In the genomic region with DNA sequence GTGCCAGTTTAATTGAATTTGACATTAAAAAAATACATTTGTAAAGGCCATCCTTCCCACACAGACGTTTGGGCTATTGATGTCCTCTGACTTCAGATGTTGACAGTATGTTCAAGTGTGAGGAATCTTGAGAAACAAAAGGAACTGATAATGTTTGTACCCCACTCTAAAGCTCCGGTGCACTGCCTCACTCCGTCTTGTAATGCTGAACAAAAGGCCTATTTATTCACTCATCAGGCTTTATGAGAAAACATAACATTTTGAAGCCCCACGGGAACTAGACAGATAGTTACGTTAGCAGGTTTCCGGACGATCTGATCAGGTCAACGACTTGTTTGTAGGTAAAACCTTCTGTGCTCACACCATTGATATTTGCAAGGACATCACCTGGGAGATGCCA, we compare ENCODE assay signal across 20 cellular contexts. TPM values are rescaled to one million over a fixed set of nuclear protein-coding genes. Genes with fewer than 3 reads are reported as not detected.
DNase-seq lines count a peak whose midpoint lies in the region; ATAC-seq and TF ChIP-seq lines count a peak whose summit lies in the region.
"Had no signal": no experiment of that assay in that cellular context is flagged by ENCODE, and none has a peak within 500 bp of the region (broad histone marks: within the 10 kb centered on the region; RNA-seq: fewer than 3 reads in every experiment).

No MANE protein-coding gene starts in this region.

- H3K27ac Mint-ChIP-seq in activated CD4-positive, alpha-beta T cell treated with anti-CD3 and anti-CD28 coated beads for 36 hours, result peak overlapping the region; percentile 95
- peak overlapping the region; percentile 21 to 99 (median 83) for H3K27ac Mint-ChIP-seq in CD8-positive, alpha-beta memory T cell
- H3K27ac Mint-ChIP-seq in activated CD8-positive, alpha-beta T cell treated with anti-CD3 and anti-CD28 coated beads, Interleukin-2, amount 10 ng/mL, durations not matched to agents 7 days and 5 days, result peak overlapping the region; percentile 79
- H3K27ac Mint-ChIP-seq in naive thymus-derived CD8-positive, alpha-beta T cell, result peak overlapping the region; percentile 90 to 100 (median 93)
- no peak overlapping the region for H3K27ac Mint-ChIP-seq in CD14-positive monocyte
- H3K27ac Mint-ChIP-seq: activated B cell treated with CpG ODN at 0.5 μM for 24 hours had no signal

- intact Hi-C loops in activated CD4-positive, alpha-beta T cell treated with anti-CD3 and anti-CD28 coated beads for 36 hours (cut with DNase I, micrococcal nuclease), result loop anchor here in 1 of 2 experiments (5.0 kb wide), 1 partner anchor 37 kb away; no protein-coding TSS in a partner anchor
- intact Hi-C loops in CD14-positive monocyte (cut with micrococcal nuclease), result loop anchor here in 1 of 2 donors (5.0 to 10.0 kb wide), 2 partner anchors 37 to 105 kb away; partner anchors contain the start of gene ERMN

- no peaks in the 10 kb centered on the region for H3K27me3 Mint-ChIP-seq in activated CD4-positive, alpha-beta T cell treated with anti-CD3 and anti-CD28 coated beads for 36 hours
- H3K27me3 Mint-ChIP-seq in CD8-positive, alpha-beta memory T cell, result no peaks in the 10 kb centered on the region
- H3K27me3 Mint-ChIP-seq in activated CD8-positive, alpha-beta T cell treated with anti-CD3 and anti-CD28 coated beads, Interleukin-2, amount 10 ng/mL, durations not matched to agents 7 days and 5 days (ENCODE audit: low read depth), result no peaks in the 10 kb centered on the region
- H3K27me3 Mint-ChIP-seq in naive thymus-derived CD8-positive, alpha-beta T cell, result no peaks in the 10 kb centered on the region
- H3K27me3 Mint-ChIP-seq in CD14-positive monocyte (ENCODE audit: low read depth in 3 of 3), result no peaks in the 10 kb centered on the region
- H3K27me3 Mint-ChIP-seq: activated B cell treated with CpG ODN at 0.5 μM for 24 hours had no signal

- H3K27ac ChIP-seq in CD8-positive, alpha-beta memory T cell (ENCODE audit: low read depth, low read length), result no peak overlapping the region
- H3K27ac ChIP-seq: right lobe of liver, upper lobe of left lung had no signal

- no peaks in the 10 kb centered on the region for H3K9me3 Mint-ChIP-seq in activated CD4-positive, alpha-beta T cell treated with anti-CD3 and anti-CD28 coated beads for 36 hours (ENCODE audit: low read depth)
- peaks cover 6 to 14% (median 7%) of the 10 kb centered on the region in 5 donors for H3K9me3 Mint-ChIP-seq in CD8-positive, alpha-beta memory T cell
- no peaks in the 10 kb centered on the region for H3K9me3 Mint-ChIP-seq in activated CD8-positive, alpha-beta T cell treated with anti-CD3 and anti-CD28 coated beads, Interleukin-2, amount 10 ng/mL, durations not matched to agents 7 days and 5 days (ENCODE audit: insufficient read depth)
- peaks cover 0 to 18% (median 6%) of the 10 kb centered on the region in 9 donors for H3K9me3 Mint-ChIP-seq in naive thymus-derived CD8-positive, alpha-beta T cell
- H3K9me3 Mint-ChIP-seq in CD14-positive monocyte, result peaks cover 7 to 22% (median 14%) of the 10 kb centered on the region in 7 donors
- H3K9me3 Mint-ChIP-seq: activated B cell treated with CpG ODN at 0.5 μM for 24 hours had no signal

- peaks cover 100% of the 10 kb centered on the region for H3K36me3 Mint-ChIP-seq in activated CD4-positive, alpha-beta T cell treated with anti-CD3 and anti-CD28 coated beads for 36 hours (ENCODE audit: low read depth)
- peaks cover 69 to 99% (median 72%) of the 10 kb centered on the region in 3 donors for H3K36me3 Mint-ChIP-seq in CD8-positive, alpha-beta memory T cell
- H3K36me3 Mint-ChIP-seq in activated CD8-positive, alpha-beta T cell treated with anti-CD3 and anti-CD28 coated beads, Interleukin-2, amount 10 ng/mL, durations not matched to agents 7 days and 5 days (ENCODE audit: low read depth), result peaks cover 99% of the 10 kb centered on the region
- H3K36me3 Mint-ChIP-seq in naive thymus-derived CD8-positive, alpha-beta T cell, result peaks cover 80 to 100% (median 95%) of the 10 kb centered on the region in 3 donors
- H3K36me3 Mint-ChIP-seq in CD14-positive monocyte, result peaks cover 95 to 99% of the 10 kb centered on the region in 2 donors

- POLR2A ChIA-PET in activated CD4-positive, alpha-beta T cell treated with anti-CD3 and anti-CD28 coated beads for 36 hours (lab: Charles Lee), result interaction anchor here (0.6 to 2.8 kb wide), 5 partner anchors 9 to 47 kb away, joined by 3 to 12 read pairs (median 3); no protein-coding TSS in a partner anchor
- POLR2A ChIA-PET in CD8-positive, alpha-beta memory T cell (lab: Charles Lee), result interaction anchor here (1.0 to 2.6 kb wide), 3 partner anchors 10 to 12 kb away, joined by 5 to 15 read pairs (median 6); no protein-coding TSS in a partner anchor
- POLR2A ChIA-PET in activated CD8-positive, alpha-beta T cell treated with anti-CD3 and anti-CD28 coated beads, Interleukin-2, amount 10 ng/mL, durations not matched to agents 7 days and 5 days (lab: Charles Lee), result interaction anchor here (3.2 to 14.3 kb wide), 4 partner anchors 10 to 37 kb away, joined by 34 to 258 read pairs (median 72); partner anchors contain the start of gene CYTIP
- POLR2A ChIA-PET in naive thymus-derived CD8-positive, alpha-beta T cell (lab: Charles Lee), result interaction anchor here (0.7 to 18.0 kb wide), 12 partner anchors 4 to 127 kb away, joined by 3 to 411 read pairs (median 8); partner anchors contain the start of genes CYTIP and ERMN

- H3K27me3 ChIP-seq in CD8-positive, alpha-beta memory T cell (ENCODE audit: insufficient read depth, low read length, poor library complexity, severe bottlenecking), result no peaks in the 10 kb centered on the region
- H3K27me3 ChIP-seq in HAP-1 (ENCODE audit: low read depth), result no peaks in the 10 kb centered on the region
- H3K27me3 ChIP-seq: right lobe of liver, upper lobe of left lung had no signal

- peaks cover 86% of the 10 kb centered on the region for H3K4me1 Mint-ChIP-seq in activated CD4-positive, alpha-beta T cell treated with anti-CD3 and anti-CD28 coated beads for 36 hours
- peaks cover 88 to 92% (median 92%) of the 10 kb centered on the region in 3 donors for H3K4me1 Mint-ChIP-seq in CD8-positive, alpha-beta memory T cell
- H3K4me1 Mint-ChIP-seq in activated CD8-positive, alpha-beta T cell treated with anti-CD3 and anti-CD28 coated beads, Interleukin-2, amount 10 ng/mL, durations not matched to agents 7 days and 5 days (ENCODE audit: low read depth), result peaks cover 92% of the 10 kb centered on the region
- peaks cover 58 to 91% (median 89%) of the 10 kb centered on the region in 4 donors for H3K4me1 Mint-ChIP-seq in naive thymus-derived CD8-positive, alpha-beta T cell
- peaks cover 27% of the 10 kb centered on the region for H3K4me1 Mint-ChIP-seq in CD14-positive monocyte

- H3K4me1 ChIP-seq in CD8-positive, alpha-beta memory T cell (ENCODE audit: insufficient read depth, low read length), result peaks cover 85% of the 10 kb centered on the region
- H3K4me1 ChIP-seq in HAP-1, result peaks cover 12% of the 10 kb centered on the region
- H3K4me1 ChIP-seq: right lobe of liver had no signal

- peak overlapping the region; percentile 93 for H3K4me3 Mint-ChIP-seq in activated CD4-positive, alpha-beta T cell treated with anti-CD3 and anti-CD28 coated beads for 36 hours
- H3K4me3 Mint-ChIP-seq in CD8-positive, alpha-beta memory T cell, result peak overlapping the region in 6 of 7 donors; percentile 4 to 99 (median 44)
- peak overlapping the region; percentile 65 for H3K4me3 Mint-ChIP-seq in activated CD8-positive, alpha-beta T cell treated with anti-CD3 and anti-CD28 coated beads, Interleukin-2, amount 10 ng/mL, durations not matched to agents 7 days and 5 days
- peak overlapping the region; percentile 75 to 99 (median 92) for H3K4me3 Mint-ChIP-seq in naive thymus-derived CD8-positive, alpha-beta T cell
- no peak overlapping the region for H3K4me3 Mint-ChIP-seq in CD14-positive monocyte
- H3K4me3 Mint-ChIP-seq: activated B cell treated with CpG ODN at 0.5 μM for 24 hours had no signal

- H3K36me3 ChIP-seq in CD8-positive, alpha-beta memory T cell (ENCODE audit: insufficient read depth, low read length), result peaks cover 89% of the 10 kb centered on the region
- H3K36me3 ChIP-seq in HAP-1 (replicated peaks), result no peaks in the 10 kb centered on the region
- H3K36me3 ChIP-seq: right lobe of liver had no signal

- peaks cover 5% of the 10 kb centered on the region for H3K9me3 ChIP-seq in CD8-positive, alpha-beta memory T cell (ENCODE audit: low read length)
- no peaks in the 10 kb centered on the region for H3K9me3 ChIP-seq in HAP-1
- H3K9me3 ChIP-seq: upper lobe of left lung had no signal

- no peak for ATAC-seq in activated CD4-positive, alpha-beta T cell treated with anti-CD3 and anti-CD28 coated beads for 36 hours
- ATAC-seq in activated CD8-positive, alpha-beta T cell treated with anti-CD3 and anti-CD28 coated beads, Interleukin-2, amount 10 ng/mL, durations not matched to agents 7 days and 5 days, result no peak
- no peak for ATAC-seq in naive thymus-derived CD8-positive, alpha-beta T cell
- ATAC-seq: left ventricle myocardium superior, mucosa of descending colon, right lobe of liver had no signal

- no peak for TF ChIP-seq CTCF in CD14-positive monocyte (IDR thresholded peaks at IDR 0.05)
- no peak for TF ChIP-seq CTCF in GM13976 (IDR thresholded peaks at IDR 0.05; ENCODE audit: borderline replicate concordance, control extremely low read depth, extremely low read depth, insufficient read depth, missing control alignments)

- in situ Hi-C loops in HAP-1 (cut with MboI; ENCODE audit: low sequenced_read_pairs) (no loop called here), GM13976 (cut with MboI; ENCODE audit: low sequenced_read_pairs, unreplicated experiment) (no loop called here)

- CTCF ChIA-PET in activated CD4-positive, alpha-beta T cell treated with anti-CD3 and anti-CD28 coated beads for 36 hours (lab: Charles Lee), result interaction anchor here (0.5 to 6.8 kb wide), 8 partner anchors 7 to 578 kb away, joined by 3 to 50 read pairs (median 4); no protein-coding TSS in a partner anchor
- CTCF ChIA-PET in CD8-positive, alpha-beta memory T cell (lab: Charles Lee), result interaction anchor here (5.4 to 7.2 kb wide), 2 partner anchors 11 to 103 kb away, joined by 28 to 45 read pairs; partner anchors contain the start of gene ERMN
- CTCF ChIA-PET in activated CD8-positive, alpha-beta T cell treated with anti-CD3 and anti-CD28 coated beads, Interleukin-2, amount 10 ng/mL, durations not matched to agents 7 days and 5 days (lab: Charles Lee), result interaction anchor here (0.8 to 6.7 kb wide), 10 partner anchors 9 to 197 kb away, joined by 3 to 42 read pairs (median 6); partner anchors contain the start of genes CYTIP and ERMN

- H3K4me3 ChIP-seq in CD8-positive, alpha-beta memory T cell (ENCODE audit: low read length), result no peak overlapping the region
- no peak overlapping the region for H3K4me3 ChIP-seq in HAP-1
- H3K4me3 ChIP-seq: mucosa of descending colon, right lobe of liver, upper lobe of left lung had no signal

- no peak for DNase-seq in activated CD4-positive, alpha-beta T cell treated with anti-CD3 and anti-CD28 coated beads for 36 hours
- no peak for DNase-seq in activated CD4-positive, alpha-beta T cell treated with anti-CD3 and anti-CD28 coated beads for 4 hours
- no peak for DNase-seq in CD8-positive, alpha-beta memory T cell
- no peak for DNase-seq in activated CD8-positive, alpha-beta T cell treated with anti-CD3 and anti-CD28 coated beads, Interleukin-2, amount 10 ng/mL, durations not matched to agents 7 days and 5 days
- no peak for DNase-seq in naive thymus-derived CD8-positive, alpha-beta T cell
- no peak for DNase-seq in HAP-1 (ENCODE audit: low spot score in 2 of 2)
- DNase-seq in CD14-positive monocyte (ENCODE audit: low spot score), result no peak
- DNase-seq in GM13976 (ENCODE audit: low spot score), result no peak
- DNase-seq: activated B cell treated with CpG ODN at 0.5 μM for 24 hours; C1 segment of cervical spinal cord; central memory CD4-positive, alpha-beta T cell; DMS79 treated with DMSO at 0.1 percent for 48 hours; head of caudate nucleus; left ventricle myocardium superior; mucosa of descending colon; NCI-H187; NCI-H446; right lobe of liver; upper lobe of left lung had no signal

RNA-seq across cellular contexts. Expression of gene CYTIP, which starts 13.6 kb away (rescaled TPM):
- 100 to 1,000 TPM; 470 to 536 TPM for total RNA-seq in activated CD4-positive, alpha-beta T cell treated with anti-CD3 and anti-CD28 coated beads for 36 hours
- total RNA-seq in CD8-positive, alpha-beta memory T cell, result 100 to 1,000 TPM; 195 to 202 TPM
- 144 TPM for polyA plus RNA-seq in CD8-positive, alpha-beta memory T cell
- 100 to 1,000 TPM; 222 to 227 TPM for total RNA-seq in activated CD8-positive, alpha-beta T cell treated with anti-CD3 and anti-CD28 coated beads, Interleukin-2, amount 10 ng/mL, durations not matched to agents 7 days and 5 days
- 100 to 1,000 TPM; 308 to 341 TPM for total RNA-seq in naive thymus-derived CD8-positive, alpha-beta T cell
- 100 to 1,000 TPM; 140 to 220 (median 155) TPM for polyA plus RNA-seq in naive thymus-derived CD8-positive, alpha-beta T cell
- 10 to 100 TPM; 61.9 to 83.5 TPM for polyA plus RNA-seq in CD14-positive monocyte
- total RNA-seq: A673 had no signal

Comparison
In these comparisons a context has a peak if more than half of its experiments do, and no peak if none do; other contexts are left out.
1. H3K27ac Mint-ChIP-seq: peak in activated CD4-positive, alpha-beta T cell treated with anti-CD3 and anti-CD28 coated beads for 36 hours (single experiment), CD8-positive, alpha-beta memory T cell (8 of 8), activated CD8-positive, alpha-beta T cell treated with anti-CD3 and anti-CD28 coated beads, Interleukin-2, amount 10 ng/mL, durations not matched to agents 7 days and 5 days (single experiment) and naive thymus-derived CD8-positive, alpha-beta T cell (10 of 10); none in CD14-positive monocyte (0 of 7).
2. H3K4me3 Mint-ChIP-seq: peak in activated CD4-positive, alpha-beta T cell treated with anti-CD3 and anti-CD28 coated beads for 36 hours (single experiment), CD8-positive, alpha-beta memory T cell (6 of 7), activated CD8-positive, alpha-beta T cell treated with anti-CD3 and anti-CD28 coated beads, Interleukin-2, amount 10 ng/mL, durations not matched to agents 7 days and 5 days (single experiment) and naive thymus-derived CD8-positive, alpha-beta T cell (10 of 10); none in CD14-positive monocyte (0 of 2).